26 cellular contexts compared by ENCODE assay signal in genomic region chr22:24859587-24859986, GRCh38. TPM values are rescaled to one million over a fixed set of nuclear protein-coding genes. Genes with fewer than 3 reads are reported as not detected.
"Had no signal": no experiment of that assay in that cellular context is flagged by ENCODE, and none has a peak within 500 bp of the region (broad histone marks: within the 10 kb centered on the region; RNA-seq: fewer than 3 reads in every experiment).

No MANE protein-coding gene starts in this region.

- H3K27me3 ChIP-seq: colonic mucosa, esophagus squamous epithelium, gastrocnemius medialis, heart right ventricle, left lung had no signal

- H3K4me3 ChIP-seq: colonic mucosa, esophagus squamous epithelium, gastrocnemius medialis, heart right ventricle, left lung, lower lobe of right lung, mucosa of descending colon had no signal

- FAIRE-seq: endometrium, islet of Langerhans, keratinocyte had no signal

- H3K36me3 ChIP-seq: colonic mucosa, esophagus squamous epithelium, gastrocnemius medialis, lower lobe of right lung had no signal

- H3K9me3 ChIP-seq: colonic mucosa, esophagus squamous epithelium, gastrocnemius medialis, heart right ventricle, left lung, lower lobe of right lung, mucosa of descending colon had no signal

- ATAC-seq: effector memory CD8-positive, alpha-beta T cell; esophagus mucosa; gastrocnemius medialis; heart right ventricle; left cardiac atrium; left lung; left ventricle myocardium superior; lower lobe of right lung; mucosa of descending colon had no signal

- H3K4me1 ChIP-seq: colonic mucosa, esophagus squamous epithelium, gastrocnemius medialis, heart right ventricle, left lung, lower lobe of right lung had no signal

- H3K27ac ChIP-seq: colonic mucosa, epithelial cell of prostate, esophagus squamous epithelium, gastrocnemius medialis, heart right ventricle, left lung, lower lobe of right lung had no signal

- DNase-seq: colonic mucosa; cortex of kidney; effector CD8-positive, alpha-beta T cell; effector memory CD8-positive, alpha-beta T cell; endodermal cell; erythroblast; esophagus squamous epithelium; foreskin fibroblast; foreskin melanocyte; gastrocnemius medialis; glutamatergic neuron; head of caudate nucleus; heart right ventricle; hippocampal formation; left cardiac atrium; left lung; left ventricle myocardium superior; lower lobe of right lung; mesenchymal stem cell; mucosa of descending colon; naive B cell had no signal

RNA-seq across cellular contexts. Expression of gene SGSM1, which starts 53.6 kb away (rescaled TPM):
- polyA plus RNA-seq: keratinocyte had no signal
